ENCODE assay signal across 13 cellular contexts in the genomic region with DNA sequence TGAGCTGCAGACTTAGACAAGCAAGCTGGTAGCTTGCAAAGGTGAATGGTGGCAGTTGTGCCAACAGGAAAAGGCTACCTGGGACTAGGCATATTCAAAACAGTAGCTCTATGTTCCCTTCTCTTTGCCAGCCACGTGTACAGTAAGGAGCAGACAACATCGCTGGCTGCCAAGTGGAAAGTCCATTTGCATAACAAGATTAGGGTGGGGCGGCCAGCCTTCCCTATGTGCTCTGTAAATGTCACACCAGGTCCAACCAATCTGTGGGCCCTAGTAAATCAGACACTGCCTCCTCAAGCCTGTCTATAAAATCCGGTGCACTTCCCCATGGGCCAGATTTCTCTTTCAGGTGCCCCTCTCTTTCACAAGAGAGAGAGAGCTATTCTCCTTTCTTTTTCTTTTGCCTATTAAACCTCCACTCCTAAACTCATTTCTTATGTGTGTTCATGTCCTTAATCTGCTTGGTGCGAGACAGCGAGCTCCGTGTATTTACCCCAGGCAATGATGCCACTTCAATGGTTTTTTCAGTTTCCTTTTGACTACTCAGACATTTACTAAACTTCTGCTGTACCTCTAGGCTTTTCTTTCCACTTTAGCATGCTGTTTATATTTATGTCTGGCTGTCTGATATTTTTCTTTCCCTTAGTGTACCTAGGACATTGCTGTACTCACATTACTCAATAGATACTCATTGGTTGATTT.
DNase-seq lines count a peak whose midpoint lies in the region; ATAC-seq, FAIRE-seq and TF ChIP-seq lines count a peak whose summit lies in the region.
"Had no signal": no experiment of that assay in that cellular context is flagged by ENCODE, and none has a peak within 500 bp of the region (broad histone marks: within the 10 kb centered on the region; RNA-seq: fewer than 3 reads in every experiment).

No MANE protein-coding gene starts in this region.

- TF ChIP-seq CTCF in 22Rv1 (IDR thresholded peaks at IDR 0.05) (no peak), K562 (IDR thresholded peaks at IDR 0.05 in 2 of 3, conservative IDR thresholded peaks at IDR 0.05 in 1 of 3; ENCODE audit: insufficient read depth in 2 of 3, low read depth in 1 of 3, low read length in 3 of 3) (no peak)

- WGBS in K562 (ENCODE audit: insufficient coverage, low coverage, missing lambda C conversion rate) = 18% methylated on average over 7 of the region's 7 CpGs

- intact Hi-C loops in K562 (cut with micrococcal nuclease) = no loop called here

- H3K27me3 ChIP-seq in K562 (ENCODE audit: control insufficient read depth in 2 of 2, insufficient read depth in 2 of 2, low read length in 2 of 2) = no peaks in the 10 kb centered on the region

- POLR2A ChIA-PET in K562 (lab: Yijun Ruan, JAX) = no interaction called here
- POLR2A ChIA-PET in activated CD4-positive, alpha-beta memory T cell treated with anti-CD3 and anti-CD28 coated beads, Interleukin-2, amount 10 ng/mL, durations not matched to agents 7 days and 5 days (lab: Charles Lee) = no interaction called here

- H3K9me3 ChIP-seq in K562 (replicated peaks; ENCODE audit: control insufficient read depth, insufficient read depth, low read depth, low read length) = no peaks in the 10 kb centered on the region; the same call in 1 of the 2 replicates

- no peaks in the 10 kb centered on the region for H3K9me1 ChIP-seq in K562 (ENCODE audit: control insufficient read depth, insufficient read depth, low read length)

- no peak for FAIRE-seq in K562 (lab: Jason Lieb, UNC)

- no peak for TF ChIP-seq RAD21 in K562 (CRISPR knock-in tag; conservative IDR thresholded peaks at IDR 0.05 in 1 of 2, IDR thresholded peaks at IDR 0.05 in 1 of 2)

- CTCF ChIA-PET in K562 (lab: Yijun Ruan, JAX; ENCODE audit: low intra/inter-chr PET ratio) = no interaction called here
- CTCF ChIA-PET in activated CD4-positive, alpha-beta memory T cell treated with anti-CD3 and anti-CD28 coated beads, Interleukin-2, amount 10 ng/mL, durations not matched to agents 7 days and 5 days (lab: Charles Lee) = no interaction called here

- DNase-seq in K562 (ENCODE audit: extremely low read depth in 1 of 4, low spot score in 3 of 4) (peak in 1 of 4 experiments; percentile 6), SHP77 (lab: John Stamatoyannopoulos, UW) (no peak)
- DNase-seq in activated CD4-positive, alpha-beta memory T cell treated with anti-CD3 and anti-CD28 coated beads, Interleukin-2, amount 10 ng/mL, durations not matched to agents 7 days and 5 days = no peak
- DNase-seq: activated CD4-positive, CD25-positive, alpha-beta regulatory T cell treated with anti-CD3 and anti-CD28 coated beads, Interleukin-2, amount 50 U/mL, for 72 hours; GF-D8; NCI-H1092 treated with DMSO at 0.1 percent for 48 hours had no signal

- H3K27ac Mint-ChIP-seq in activated CD4-positive, alpha-beta memory T cell treated with anti-CD3 and anti-CD28 coated beads, Interleukin-2, amount 10 ng/mL, durations not matched to agents 7 days and 5 days = no peak overlapping the region
- H3K27ac Mint-ChIP-seq: type B pancreatic cell had no signal

- no peak for TF ChIP-seq EP300 in K562 (IDR thresholded peaks at IDR 0.05; ENCODE audit: low read length)

- peak overlapping the region; percentile 41; the same call in 1 of the 2 replicates for H3K27ac ChIP-seq in 22Rv1
- no peak overlapping the region for H3K27ac ChIP-seq in K562 (ENCODE audit: extremely low read depth, low read depth, low read length)

- no peaks in the 10 kb centered on the region for H3K4me1 Mint-ChIP-seq in activated CD4-positive, alpha-beta memory T cell treated with anti-CD3 and anti-CD28 coated beads, Interleukin-2, amount 10 ng/mL, durations not matched to agents 7 days and 5 days

- H3K9me3 Mint-ChIP-seq in activated CD4-positive, alpha-beta memory T cell treated with anti-CD3 and anti-CD28 coated beads, Interleukin-2, amount 10 ng/mL, durations not matched to agents 7 days and 5 days = peaks cover 6% of the 10 kb centered on the region
- H3K9me3 Mint-ChIP-seq: type B pancreatic cell had no signal

- in situ Hi-C loops in K562 (cut with MboI) = no loop called here

- BruUV-seq in K562 (replicated peaks; lab: Mats Ljungman, UMichigan) = no TSS peak

- no peak overlapping the region for H3K9ac ChIP-seq in K562 (ENCODE audit: insufficient read depth in 1 of 2, low read depth in 2 of 2, low read length in 2 of 2)

- TF ChIP-seq POLR2A in K562 (conservative IDR thresholded peaks at IDR 0.05) = no peak

- H3K36me3 Mint-ChIP-seq in activated CD4-positive, alpha-beta memory T cell treated with anti-CD3 and anti-CD28 coated beads, Interleukin-2, amount 10 ng/mL, durations not matched to agents 7 days and 5 days (ENCODE audit: low read depth) = no peaks in the 10 kb centered on the region
- H3K36me3 Mint-ChIP-seq: type B pancreatic cell had no signal

- H3K4me1 ChIP-seq in K562 (replicated peaks in 1 of 2; ENCODE audit: control insufficient read depth in 2 of 2, insufficient read depth in 2 of 2, low read length in 2 of 2) = no peaks in the 10 kb centered on the region

- H3K79me2 ChIP-seq in K562 (ENCODE audit: control insufficient read depth, insufficient read depth, low read length) = no peaks in the 10 kb centered on the region

- no peak overlapping the region for H2AFZ ChIP-seq in K562 (ENCODE audit: low read depth, low read length)

- H3K27me3 Mint-ChIP-seq in activated CD4-positive, alpha-beta memory T cell treated with anti-CD3 and anti-CD28 coated beads, Interleukin-2, amount 10 ng/mL, durations not matched to agents 7 days and 5 days = no peaks in the 10 kb centered on the region
- H3K27me3 Mint-ChIP-seq: type B pancreatic cell had no signal

- no peaks in the 10 kb centered on the region for H4K20me1 ChIP-seq in K562 (replicated peaks; ENCODE audit: control insufficient read depth, insufficient read depth, low read length)

- no peak overlapping the region for H3K4me2 ChIP-seq in K562 (ENCODE audit: insufficient read depth, low read length)

- ATAC-seq in GM19025 (IDR thresholded peaks at IDR 0.05; ENCODE audit: low read depth, unreplicated experiment) (peak; percentile 78), HG03342 (IDR thresholded peaks at IDR 0.05; ENCODE audit: unreplicated experiment) (peak; percentile 79), K562 (peak; percentile 51; the same call in 1 of the 3 replicates), HG02973 (IDR thresholded peaks at IDR 0.05; ENCODE audit: unreplicated experiment) (no peak), HG03135 (IDR thresholded peaks at IDR 0.05; ENCODE audit: unreplicated experiment) (no peak)
- ATAC-seq: sciatic nerve had no signal

- H3K4me3 ChIP-seq in K562 = no peak overlapping the region

- no peaks in the 10 kb centered on the region for H3K36me3 ChIP-seq in K562 (ENCODE audit: control insufficient read depth, insufficient read depth, low read length)

- H3K4me3 Mint-ChIP-seq in activated CD4-positive, alpha-beta memory T cell treated with anti-CD3 and anti-CD28 coated beads, Interleukin-2, amount 10 ng/mL, durations not matched to agents 7 days and 5 days = no peak overlapping the region
- H3K4me3 Mint-ChIP-seq: type B pancreatic cell had no signal

TF ChIP-seq in K562, 482 proteins besides CTCF, POLR2A, EP300 and RAD21:
- no peak for TF ChIP-seq NCOA6 (IDR thresholded peaks at IDR 0.05)
- no peak for TF ChIP-seq KLF10 (CRISPR knock-in tag; IDR thresholded peaks at IDR 0.05)
- no peak for TF ChIP-seq HNRNPL (IDR thresholded peaks at IDR 0.05; ENCODE audit: low read depth, low read length)
- TF ChIP-seq, protein P1, sequence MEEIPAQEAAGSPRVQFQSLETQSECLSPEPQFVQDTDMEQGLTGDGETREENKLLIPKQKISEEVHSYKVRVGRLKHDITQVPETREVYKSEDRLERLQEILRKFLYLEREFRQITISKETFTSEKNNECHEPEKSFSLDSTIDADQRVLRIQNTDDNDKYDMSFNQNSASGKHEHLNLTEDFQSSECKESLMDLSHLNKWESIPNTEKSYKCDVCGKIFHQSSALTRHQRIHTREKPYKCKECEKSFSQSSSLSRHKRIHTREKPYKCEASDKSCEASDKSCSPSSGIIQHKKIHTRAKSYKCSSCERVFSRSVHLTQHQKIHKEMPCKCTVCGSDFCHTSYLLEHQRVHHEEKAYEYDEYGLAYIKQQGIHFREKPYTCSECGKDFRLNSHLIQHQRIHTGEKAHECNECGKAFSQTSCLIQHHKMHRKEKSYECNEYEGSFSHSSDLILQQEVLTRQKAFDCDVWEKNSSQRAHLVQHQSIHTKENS (CRISPR knock-in tag; IDR thresholded peaks at IDR 0.05) = no peak
- no peak for TF ChIP-seq E2F3 (CRISPR knock-in tag; IDR thresholded peaks at IDR 0.05)
- TF ChIP-seq RCOR1 (IDR thresholded peaks at IDR 0.05; ENCODE audit: borderline replicate concordance in 1 of 2, low read depth in 2 of 2, low read length in 2 of 2) = no peak
- no peak for TF ChIP-seq SLC30A9 (CRISPR knock-in tag; IDR thresholded peaks at IDR 0.05)
- no peak for TF ChIP-seq SAP30 (IDR thresholded peaks at IDR 0.05; ENCODE audit: borderline replicate concordance, insufficient read depth, low read depth, low read length, poor library complexity, severe bottlenecking)
- no peak for TF ChIP-seq MYBL2 (IDR thresholded peaks at IDR 0.05; ENCODE audit: low read depth)
- no peak for TF ChIP-seq MYBL2 (CRISPR knock-in tag; IDR thresholded peaks at IDR 0.05; ENCODE audit: borderline replicate concordance)
- no peak for TF ChIP-seq HDGF (IDR thresholded peaks at IDR 0.05)

Comparison
In these comparisons a context has a peak if more than half of its experiments do, and no peak if none do; other contexts are left out.
1. ATAC-seq: peak in GM19025 (single experiment), HG03342 (single experiment) and K562 (single experiment); none in HG02973 (single experiment) and HG03135 (single experiment).